ENCODE assay signal across 11 cellular contexts in the genomic region with DNA sequence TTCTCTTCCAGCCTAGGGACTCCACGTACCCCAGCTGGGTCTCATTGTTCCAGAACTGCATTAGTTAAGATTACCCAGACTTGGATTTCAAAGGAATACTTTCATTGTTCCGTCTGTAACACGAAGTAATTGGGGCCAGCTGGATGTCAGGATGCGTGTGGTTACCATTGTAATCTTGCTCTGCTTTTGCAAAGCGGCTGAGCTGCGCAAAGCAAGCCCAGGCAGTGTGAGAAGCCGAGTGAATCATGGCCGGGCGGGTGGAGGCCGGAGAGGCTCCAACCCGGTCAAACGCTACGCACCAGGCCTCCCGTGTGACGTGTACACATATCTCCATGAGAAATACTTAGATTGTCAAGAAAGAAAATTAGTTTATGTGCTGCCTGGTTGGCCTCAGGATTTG. TPM values are rescaled to one million over a fixed set of nuclear protein-coding genes. Genes with fewer than 3 reads are reported as not detected.
DNase-seq lines count a peak whose midpoint lies in the region; TF ChIP-seq lines count a peak whose summit lies in the region.
"Had no signal": no experiment of that assay in that cellular context is flagged by ENCODE, and none has a peak within 500 bp of the region (broad histone marks: within the 10 kb centered on the region; RNA-seq: fewer than 3 reads in every experiment).

No MANE protein-coding gene starts in this region.

- H3K27ac Mint-ChIP-seq in neural progenitor cell: peak overlapping the region; percentile 67

- H3K36me3 ChIP-seq in SJSA1 (no peaks in the 10 kb centered on the region), neural progenitor cell (no peaks in the 10 kb centered on the region)
- H3K36me3 ChIP-seq: gastrocnemius medialis had no signal

- peaks cover 2% of the 10 kb centered on the region for H3K36me3 Mint-ChIP-seq in neural progenitor cell

- peak overlapping the region; percentile 71 for H3K4me3 Mint-ChIP-seq in neural progenitor cell

- no peaks in the 10 kb centered on the region for H3K9me3 ChIP-seq in SJSA1 (replicated peaks)
- no peaks in the 10 kb centered on the region for H3K9me3 ChIP-seq in neural progenitor cell (ENCODE audit: low read depth)
- H3K9me3 ChIP-seq: A549, gastrocnemius medialis had no signal

- H3K27me3 Mint-ChIP-seq in neural progenitor cell (ENCODE audit: insufficient read depth, low read depth): no peaks in the 10 kb centered on the region

- H3K4me3 ChIP-seq in AG04449 (ENCODE audit: low read depth, low read length): no peak overlapping the region
- no peak overlapping the region for H3K4me3 ChIP-seq in SJSA1
- peak overlapping the region; percentile 10 to 21 for H3K4me3 ChIP-seq in foreskin fibroblast (ENCODE audit: low read depth in 1 of 2, low read length in 2 of 2)
- H3K4me3 ChIP-seq in neural progenitor cell: peak overlapping the region; percentile 2
- H3K4me3 ChIP-seq: A549, gastrocnemius medialis had no signal

- peaks cover 22% of the 10 kb centered on the region for H3K4me1 Mint-ChIP-seq in neural progenitor cell

- no peaks in the 10 kb centered on the region for H4K20me1 ChIP-seq in neural progenitor cell (ENCODE audit: low read depth)

- H3K27ac ChIP-seq in SJSA1: peak overlapping the region; percentile 68
- H3K27ac ChIP-seq in neural progenitor cell: peak overlapping the region; percentile 97
- H3K27ac ChIP-seq: A549, gastrocnemius medialis had no signal

- H3K9me3 Mint-ChIP-seq in neural progenitor cell: no peaks in the 10 kb centered on the region

- H3K4me2 ChIP-seq in neural progenitor cell: peak overlapping the region; percentile 47
- H3K4me2 ChIP-seq: A549 had no signal

- H3K9ac ChIP-seq in neural progenitor cell: no peak overlapping the region

- DNase-seq in AG04449 (ENCODE audit: low read depth, low spot score) (peak; percentile 80), SJSA1 (ENCODE audit: low read depth in 1 of 2, low spot score in 2 of 2) (peak; percentile 82 to 91), foreskin fibroblast (peak; percentile 98 to 99), neural progenitor cell (ENCODE audit: low spot score) (peak; percentile 94), NOMO-1 treated with dmso at 0.1 percent for 144 hours (lab: John Stamatoyannopoulos, UW; ENCODE audit: unreplicated experiment) (no peak), DMS79 treated with DMSO at 0.1 percent for 48 hours (lab: John Stamatoyannopoulos, UW) (no peak), NCI-H524 treated with DMSO at 0.1 percent for 48 hours (lab: John Stamatoyannopoulos, UW) (no peak)
- no peak for DNase-seq in activated CD4-positive, alpha-beta T cell treated with anti-CD3 and anti-CD28 coated beads for 4 hours
- DNase-seq: NCI-H510A treated with DMSO at 0.1 percent for 48 hours had no signal

- TF ChIP-seq CTCF in AG04449 (IDR thresholded peaks at IDR 0.05; ENCODE audit: insufficient read depth, low read length, missing control alignments) (no peak), foreskin fibroblast (IDR thresholded peaks at IDR 0.05; ENCODE audit: low read depth, low read length) (no peak), neural progenitor cell (IDR thresholded peaks at IDR 0.05) (no peak)

- H3K27me3 ChIP-seq in SJSA1 (replicated peaks) (no peaks in the 10 kb centered on the region), neural progenitor cell (no peaks in the 10 kb centered on the region)
- H3K27me3 ChIP-seq: gastrocnemius medialis had no signal

- CTCF ChIA-PET in AG04449 (lab: Yijun Ruan, JAX): no interaction called here

- peak overlapping the region; percentile 54 for H2AFZ ChIP-seq in neural progenitor cell (replicated peaks)

- POLR2A ChIA-PET in AG04449 (lab: Yijun Ruan, JAX): no interaction called here

- peaks cover 38% of the 10 kb centered on the region for H3F3A ChIP-seq in neural progenitor cell (ENCODE audit: low read depth)

- no peaks in the 10 kb centered on the region for H3K79me2 ChIP-seq in neural progenitor cell (ENCODE audit: low read depth)

- H3K4me1 ChIP-seq in SJSA1 (replicated peaks) (peaks cover 40% of the 10 kb centered on the region), neural progenitor cell (peaks cover 32% of the 10 kb centered on the region)
- H3K4me1 ChIP-seq: A549 had no signal

RNA-seq across cellular contexts. Expression of gene LRRC17, which starts 21.0 kb away (rescaled TPM):
- total RNA-seq in SJSA1 (2014; rRNA removed; shearing (Covaris generic)): 8.3 and 10.9 TPM in 2 replicates
- total RNA-seq in neural progenitor cell (ENCODE audit: low replicate concordance): 4.3 and 4.6 TPM in 2 replicates

Comparison
In these comparisons a context has a peak if more than half of its experiments do, and no peak if none do; other contexts are left out.
1. DNase-seq: peak in AG04449 (single experiment), SJSA1 (2 of 2), foreskin fibroblast (2 of 2) and neural progenitor cell (single experiment); none in activated CD4-positive, alpha-beta T cell treated with anti-CD3 and anti-CD28 coated beads for 4 hours (0 of 2), NOMO-1 treated with dmso at 0.1 percent for 144 hours (single experiment), DMS79 treated with DMSO at 0.1 percent for 48 hours (single experiment) and NCI-H524 treated with DMSO at 0.1 percent for 48 hours (single experiment).
2. H3K4me3 ChIP-seq: peak in foreskin fibroblast (2 of 2) and neural progenitor cell (single experiment); none in AG04449 (single experiment) and SJSA1 (single experiment).